24 cellular contexts compared by ENCODE assay signal in genomic region chr1:95080446-95080845, GRCh38. TPM values are rescaled to one million over a fixed set of nuclear protein-coding genes. Genes with fewer than 3 reads are reported as not detected.
"Had no signal": no experiment of that assay in that cellular context is flagged by ENCODE, and none has a peak within 500 bp of the region (broad histone marks: within the 10 kb centered on the region; RNA-seq: fewer than 3 reads in every experiment).

No MANE protein-coding gene starts in this region.

- H3K79me2 ChIP-seq: parathyroid adenoma had no signal

- H3K4me3 ChIP-seq: heart left ventricle, left ventricle myocardium inferior, lung, right atrium auricular region, right lobe of liver, smooth muscle cell, tibial nerve, uterus had no signal

- DNase-seq: heart left ventricle; immature natural killer cell; kidney; left colon; left ventricle myocardium inferior; naive thymus-derived CD8-positive, alpha-beta T cell; occipital lobe; right lobe of liver; stimulated activated CD4-positive, alpha-beta T cell treated with anti-CD3 and anti-CD28 coated beads, Interleukin-2, amount 100 ng/mL, for 24 hours; stimulated activated CD4-positive, alpha-beta T cell treated with anti-CD3 and anti-CD28 coated beads, Interleukin-4, amount 100 ng/mL, for 1 hour; stimulated activated naive B cell treated with anti-CD40 and anti-IgM and Interleukin-4, amounts not matched to agents 10 μg/mL and 1 μg/mL and 100 μg/mL, for 72 hours; stimulated activated naive CD8-positive, alpha-beta T cell treated with anti-CD3 and anti-CD28 coated beads, Interleukin-15, Interleukin-2, amounts not matched to agents 100 U/mL and 50 U/mL, for 24 hours; uterus had no signal

- H3K4me2 ChIP-seq: smooth muscle cell had no signal

- H3K36me3 Mint-ChIP-seq: immature natural killer cell; memory B cell; naive thymus-derived CD8-positive, alpha-beta T cell; stimulated activated naive B cell treated with anti-CD40 and anti-IgM and Interleukin-4, amounts not matched to agents 10 μg/mL and 1 μg/mL and 100 μg/mL, for 72 hours; type B pancreatic cell had no signal

- H3K36me3 ChIP-seq: heart left ventricle, left ventricle myocardium inferior, neutrophil, right atrium auricular region, right lobe of liver, tibial nerve, uterus had no signal

- H3K9me3 Mint-ChIP-seq: immature natural killer cell; memory B cell; naive thymus-derived CD8-positive, alpha-beta T cell; nephron; neural crest cell; stimulated activated naive B cell treated with anti-CD40 and anti-IgM and Interleukin-4, amounts not matched to agents 10 μg/mL and 1 μg/mL and 100 μg/mL, for 72 hours; type B pancreatic cell had no signal

- H3K9ac ChIP-seq: parathyroid adenoma had no signal

- H3K4me1 ChIP-seq: left ventricle myocardium inferior, parathyroid adenoma, right atrium auricular region, tibial nerve, uterus had no signal

- H3K27me3 Mint-ChIP-seq: memory B cell, progenitor cell of endocrine pancreas, type B pancreatic cell had no signal

- H3K4me1 Mint-ChIP-seq: immature natural killer cell; nephron; neural crest cell; stimulated activated naive B cell treated with anti-CD40 and anti-IgM and Interleukin-4, amounts not matched to agents 10 μg/mL and 1 μg/mL and 100 μg/mL, for 72 hours had no signal

- H3K27ac ChIP-seq: heart left ventricle, left ventricle myocardium inferior, neutrophil, parathyroid adenoma, right atrium auricular region, right lobe of liver, tibial nerve, uterus had no signal

- H2AFZ ChIP-seq: parathyroid adenoma had no signal

- H3K27ac Mint-ChIP-seq: immature natural killer cell; memory B cell; naive thymus-derived CD8-positive, alpha-beta T cell; nephron; progenitor cell of endocrine pancreas; stimulated activated naive B cell treated with anti-CD40 and anti-IgM and Interleukin-4, amounts not matched to agents 10 μg/mL and 1 μg/mL and 100 μg/mL, for 72 hours; type B pancreatic cell had no signal

- ATAC-seq: heart left ventricle; left colon; naive thymus-derived CD8-positive, alpha-beta T cell; right lobe of liver; stimulated activated naive B cell treated with anti-CD40 and anti-IgM and Interleukin-4, amounts not matched to agents 10 μg/mL and 1 μg/mL and 100 μg/mL, for 72 hours; stimulated activated naive CD8-positive, alpha-beta T cell treated with anti-CD3 and anti-CD28 coated beads, Interleukin-15, Interleukin-2, amounts not matched to agents 100 U/mL and 50 U/mL, for 24 hours had no signal

- H3K9me3 ChIP-seq: heart left ventricle, left ventricle myocardium inferior, neutrophil, right atrium auricular region, right lobe of liver, tibial nerve, uterus had no signal

- H3K27me3 ChIP-seq: right atrium auricular region, right lobe of liver, tibial nerve, uterus had no signal

- H3K4me3 Mint-ChIP-seq: immature natural killer cell; memory B cell; naive thymus-derived CD8-positive, alpha-beta T cell; nephron; neural crest cell; stimulated activated naive B cell treated with anti-CD40 and anti-IgM and Interleukin-4, amounts not matched to agents 10 μg/mL and 1 μg/mL and 100 μg/mL, for 72 hours; type B pancreatic cell had no signal

RNA-seq across cellular contexts. Expression of gene TLCD4, which starts 36.7 kb away (rescaled TPM):
- polyA plus RNA-seq: immature natural killer cell; naive thymus-derived CD8-positive, alpha-beta T cell had no signal
